In genomic region chrX:74291964-74292891, GRCh38 we compare ENCODE assay signal across 8 cellular contexts. TPM values are rescaled to one million over a fixed set of nuclear protein-coding genes. Genes with fewer than 3 reads are reported as not detected.
A peak's percentile ranks its signal among the peaks of the same experiment; 100 is the strongest.
DNase-seq lines count a peak whose midpoint lies in the region; ATAC-seq and TF ChIP-seq lines count a peak whose summit lies in the region.

No MANE protein-coding gene starts in this region.

- H3K27ac Mint-ChIP-seq in activated CD4-positive, alpha-beta T cell treated with anti-CD3 and anti-CD28 coated beads, Interleukin-2, amount 10 ng/mL, durations not matched to agents 7 days and 5 days, result peak overlapping the region; percentile 97

- ATAC-seq in GM19324 (IDR thresholded peaks at IDR 0.05; ENCODE audit: low FRiP score, unreplicated experiment), result peak; percentile 88
- ATAC-seq in HG03460 (IDR thresholded peaks at IDR 0.05; ENCODE audit: unreplicated experiment), result peak; percentile 87
- ATAC-seq in right lobe of liver, result peak; percentile 89 to 95 (median 90)

- TF ChIP-seq CTCF in right lobe of liver (IDR thresholded peaks at IDR 0.05), result peak in 3 of 4 donors; percentile 5 to 33 (median 30)

- H3K27ac ChIP-seq in right lobe of liver, result peak overlapping the region; percentile 82 to 90 (median 85)

- WGBS in right lobe of liver (ENCODE audit: insufficient coverage, low coverage, low lambda C conversion rate, missing lambda C conversion rate), result 19% methylated on average over 37 of the region's 45 CpGs

- peak; percentile 64 for TF ChIP-seq POLR2A in right lobe of liver (IDR thresholded peaks at IDR 0.05)

- H3K27me3 ChIP-seq in right lobe of liver, result no peaks in the 10 kb centered on the region

- intact Hi-C loops in right lobe of liver (cut with DNase I), result no loop called here

- no peaks in the 10 kb centered on the region for H3K4me1 ChIP-seq in right lobe of liver

- CTCF ChIA-PET in activated CD4-positive, alpha-beta T cell treated with anti-CD3 and anti-CD28 coated beads, Interleukin-2, amount 10 ng/mL, durations not matched to agents 7 days and 5 days (lab: Charles Lee), result interaction anchor here (0.6 to 0.9 kb wide), 2 partner anchors 9 to 266 kb away, joined by 3 to 4 read pairs; no protein-coding TSS in a partner anchor

- H3K36me3 Mint-ChIP-seq in activated CD4-positive, alpha-beta T cell treated with anti-CD3 and anti-CD28 coated beads, Interleukin-2, amount 10 ng/mL, durations not matched to agents 7 days and 5 days (ENCODE audit: low read depth), result peaks cover 20% of the 10 kb centered on the region

- POLR2A ChIA-PET in activated CD4-positive, alpha-beta T cell treated with anti-CD3 and anti-CD28 coated beads, Interleukin-2, amount 10 ng/mL, durations not matched to agents 7 days and 5 days (lab: Charles Lee), result no interaction called here

- H3K36me3 ChIP-seq in right lobe of liver, result no peaks in the 10 kb centered on the region

- no peaks in the 10 kb centered on the region for H3K27me3 Mint-ChIP-seq in activated CD4-positive, alpha-beta T cell treated with anti-CD3 and anti-CD28 coated beads, Interleukin-2, amount 10 ng/mL, durations not matched to agents 7 days and 5 days

- peak; percentile 15 to 86 (median 78) for DNase-seq in C1 segment of cervical spinal cord (lab: John Stamatoyannopoulos, UW)
- DNase-seq in NCI-H526 (lab: John Stamatoyannopoulos, UW), result peak; percentile 92 to 93
- peak; percentile 84 for DNase-seq in activated CD4-positive, alpha-beta T cell treated with anti-CD3 and anti-CD28 coated beads, Interleukin-2, amount 10 ng/mL, durations not matched to agents 7 days and 5 days
- peak; percentile 79 for DNase-seq in dedifferentiated amniotic fluid mesenchymal stem cell (ENCODE audit: extremely low spot score)
- DNase-seq in right lobe of liver, result peak; percentile 87 to 91 (median 88)
- peak; percentile 81 for DNase-seq in stimulated activated CD4-positive, alpha-beta T cell treated with anti-CD3 and anti-CD28 coated beads, Interleukin-4, amount 100 ng/mL, for 24 hours

- peak overlapping the region; percentile 46 to 59 (median 57) for H3K4me3 ChIP-seq in right lobe of liver

- H3K4me3 Mint-ChIP-seq in activated CD4-positive, alpha-beta T cell treated with anti-CD3 and anti-CD28 coated beads, Interleukin-2, amount 10 ng/mL, durations not matched to agents 7 days and 5 days, result peak overlapping the region; percentile 84

- peaks cover 20% of the 10 kb centered on the region for H3K4me1 Mint-ChIP-seq in activated CD4-positive, alpha-beta T cell treated with anti-CD3 and anti-CD28 coated beads, Interleukin-2, amount 10 ng/mL, durations not matched to agents 7 days and 5 days

- H3K9me3 Mint-ChIP-seq in activated CD4-positive, alpha-beta T cell treated with anti-CD3 and anti-CD28 coated beads, Interleukin-2, amount 10 ng/mL, durations not matched to agents 7 days and 5 days, result no peaks in the 10 kb centered on the region

- H3K9me3 ChIP-seq in right lobe of liver, result no peaks in the 10 kb centered on the region

RNA-seq across cellular contexts. Expression of gene ZCCHC13, which starts 11.8 kb away (rescaled TPM):
- total RNA-seq in activated CD4-positive, alpha-beta T cell treated with anti-CD3 and anti-CD28 coated beads, Interleukin-2, amount 10 ng/mL, durations not matched to agents 7 days and 5 days, result not detected
- not detected for total RNA-seq in right lobe of liver

Comparison
In these comparisons a context has a peak if more than half of its experiments do, and no peak if none do; other contexts are left out.
1. Peak in every context shown above with its lines: DNase-seq, ATAC-seq, H3K4me3 ChIP-seq and H3K27ac ChIP-seq.